ENCODE assay signal across 9 cellular contexts in the genomic region with DNA sequence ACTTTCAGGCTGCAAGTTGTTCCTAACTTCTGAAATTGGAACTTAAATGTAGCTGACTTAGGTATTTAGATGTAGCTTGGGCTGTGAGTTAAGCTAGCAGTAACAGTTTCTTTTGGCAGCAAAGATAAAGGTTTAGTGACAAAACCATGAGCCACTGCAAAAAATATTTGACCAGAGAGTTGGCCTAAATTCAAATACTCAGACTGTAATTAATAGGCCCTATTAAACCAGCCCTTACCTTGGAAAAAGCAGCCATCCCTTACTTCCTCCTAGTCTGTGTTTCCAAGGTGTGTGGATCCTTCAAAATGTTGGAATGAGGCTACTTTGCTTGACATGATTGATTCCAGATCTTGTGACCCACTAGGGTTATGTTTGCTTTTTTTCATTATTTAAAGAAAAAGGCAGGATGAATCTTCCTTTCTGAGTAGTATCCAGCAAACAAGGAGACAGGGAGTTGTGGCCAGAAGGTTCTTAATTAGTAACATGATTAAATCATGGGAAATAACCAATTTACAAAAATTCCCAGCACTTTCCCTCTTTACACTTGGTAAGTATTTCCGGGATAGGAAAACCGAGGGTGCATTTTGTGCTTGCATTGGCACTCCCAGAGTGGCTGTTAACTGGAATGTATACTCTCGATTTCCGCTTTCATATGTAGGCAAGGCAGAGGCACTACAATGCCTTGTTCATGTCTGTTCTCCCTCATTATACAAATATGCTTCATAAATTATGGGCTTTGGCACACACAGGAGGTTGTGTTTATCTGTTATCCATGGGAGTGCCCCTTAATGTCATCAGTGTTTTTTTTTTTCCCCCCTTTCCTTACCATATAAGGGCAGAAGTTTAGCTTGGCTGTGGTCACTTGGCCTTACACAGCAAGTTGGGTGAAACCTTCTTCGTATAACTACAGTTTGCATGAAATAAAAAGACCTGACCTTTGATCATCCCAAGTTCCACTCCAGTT. TPM values are rescaled to one million over a fixed set of nuclear protein-coding genes. Genes with fewer than 3 reads are reported as not detected.
A peak's percentile ranks its signal among the peaks of the same experiment; 100 is the strongest.
DNase-seq lines count a peak whose midpoint lies in the region; ATAC-seq and TF ChIP-seq lines count a peak whose summit lies in the region.
"Had no signal": no experiment of that assay in that cellular context is flagged by ENCODE, and none has a peak within 500 bp of the region (broad histone marks: within the 10 kb centered on the region; RNA-seq: fewer than 3 reads in every experiment).

No MANE protein-coding gene starts in this region.

- H3K27ac ChIP-seq in C4-2B (peak overlapping the region; percentile 85; the same call in 1 of the 2 replicates), mucosa of rectum (ENCODE audit: low read depth in 2 of 2, low read length in 2 of 2) (peak overlapping the region; percentile 96 to 99)

- ATAC-seq in HG03571 (IDR thresholded peaks at IDR 0.05; ENCODE audit: unreplicated experiment) (no peak), GM21381 (IDR thresholded peaks at IDR 0.05; ENCODE audit: unreplicated experiment) (no peak)
- ATAC-seq in stimulated activated memory B cell treated with anti-CD40 and anti-IgM and Interleukin-4, amounts not matched to agents 10 μg/mL and 1 μg/mL and 100 μg/mL, for 72 hours: no peak

- peaks cover 73% of the 10 kb centered on the region for H3K4me1 Mint-ChIP-seq in MCF 10A (ENCODE audit: insufficient read depth, unreplicated experiment)
- peaks cover 31% of the 10 kb centered on the region for H3K4me1 Mint-ChIP-seq in stimulated activated memory B cell treated with anti-CD40 and anti-IgM and Interleukin-4, amounts not matched to agents 10 μg/mL and 1 μg/mL and 100 μg/mL, for 72 hours

- no peak for TF ChIP-seq CTCF in C4-2B (conservative IDR thresholded peaks at IDR 0.05)
- no peak for TF ChIP-seq CTCF in MCF 10A (IDR thresholded peaks at IDR 0.05; ENCODE audit: unreplicated experiment)

- CTCF ChIA-PET in MCF 10A (lab: Yijun Ruan, JAX): interaction anchor here (0.6 to 7.7 kb wide), 3 partner anchors 41 to 268 kb away, joined by 3 to 109 read pairs (median 4); no protein-coding TSS in a partner anchor

- peak overlapping the region; percentile 97 to 99 for H3K9ac ChIP-seq in mucosa of rectum (ENCODE audit: low read depth in 1 of 2, low read length in 2 of 2)

- DNase-seq in NCI-H1417 treated with DMSO at 0.1 percent for 48 hours (lab: John Stamatoyannopoulos, UW) (peak; percentile 28), MCF 10A (ENCODE audit: unreplicated experiment) (no peak)
- DNase-seq in stimulated activated naive CD4-positive, alpha-beta T cell (lab: John Stamatoyannopoulos, UW): no peak
- DNase-seq: activated naive CD4-positive, alpha-beta T cell treated with anti-CD3 and anti-CD28 coated beads for 36 hours had no signal

- peak overlapping the region; percentile 91 to 95 for H3K4me3 ChIP-seq in mucosa of rectum (ENCODE audit: low read length in 2 of 2)

- H3K27me3 Mint-ChIP-seq in MCF 10A (ENCODE audit: insufficient read depth, unreplicated experiment): no peaks in the 10 kb centered on the region
- H3K27me3 Mint-ChIP-seq in stimulated activated memory B cell treated with anti-CD40 and anti-IgM and Interleukin-4, amounts not matched to agents 10 μg/mL and 1 μg/mL and 100 μg/mL, for 72 hours: peaks cover 12% of the 10 kb centered on the region

- H3K4me3 Mint-ChIP-seq in MCF 10A (ENCODE audit: unreplicated experiment): peak overlapping the region; percentile 96
- no peak overlapping the region for H3K4me3 Mint-ChIP-seq in stimulated activated memory B cell treated with anti-CD40 and anti-IgM and Interleukin-4, amounts not matched to agents 10 μg/mL and 1 μg/mL and 100 μg/mL, for 72 hours
- H3K4me3 Mint-ChIP-seq: activated naive CD4-positive, alpha-beta T cell treated with anti-CD3 and anti-CD28 coated beads for 36 hours had no signal

- no peaks in the 10 kb centered on the region for H3K9me3 ChIP-seq in mucosa of rectum (ENCODE audit: control insufficient read depth in 2 of 2, low read length in 2 of 2)

- no peaks in the 10 kb centered on the region for H3K9me3 Mint-ChIP-seq in MCF 10A (ENCODE audit: unreplicated experiment)
- no peaks in the 10 kb centered on the region for H3K9me3 Mint-ChIP-seq in stimulated activated memory B cell treated with anti-CD40 and anti-IgM and Interleukin-4, amounts not matched to agents 10 μg/mL and 1 μg/mL and 100 μg/mL, for 72 hours
- H3K9me3 Mint-ChIP-seq: activated naive CD4-positive, alpha-beta T cell treated with anti-CD3 and anti-CD28 coated beads for 36 hours had no signal

- peak overlapping the region; percentile 76 for H3K27ac Mint-ChIP-seq in MCF 10A (ENCODE audit: low read depth, unreplicated experiment)
- no peak overlapping the region for H3K27ac Mint-ChIP-seq in stimulated activated memory B cell treated with anti-CD40 and anti-IgM and Interleukin-4, amounts not matched to agents 10 μg/mL and 1 μg/mL and 100 μg/mL, for 72 hours
- H3K27ac Mint-ChIP-seq: activated naive CD4-positive, alpha-beta T cell treated with anti-CD3 and anti-CD28 coated beads for 36 hours had no signal

- POLR2A ChIA-PET in MCF 10A (lab: Yijun Ruan, JAX): no interaction called here

- peaks cover 44 to 63% of the 10 kb centered on the region in 2 donors for H3K4me1 ChIP-seq in mucosa of rectum (ENCODE audit: control insufficient read depth in 2 of 2, insufficient read depth in 2 of 2, low read length in 2 of 2)

- BruUV-seq in MCF 10A (replicated peaks; lab: Mats Ljungman, UMichigan): no TSS peak

- H3K36me3 ChIP-seq in mucosa of rectum (ENCODE audit: control insufficient read depth in 2 of 2, insufficient read depth in 2 of 2, low read length in 2 of 2): peaks cover 2 to 3% of the 10 kb centered on the region in 2 donors

- H3K36me3 Mint-ChIP-seq in MCF 10A (ENCODE audit: insufficient read depth, unreplicated experiment): peaks cover 39% of the 10 kb centered on the region
- no peaks in the 10 kb centered on the region for H3K36me3 Mint-ChIP-seq in stimulated activated memory B cell treated with anti-CD40 and anti-IgM and Interleukin-4, amounts not matched to agents 10 μg/mL and 1 μg/mL and 100 μg/mL, for 72 hours

- H3K27me3 ChIP-seq in mucosa of rectum (ENCODE audit: control insufficient read depth in 2 of 2, insufficient read depth in 2 of 2, low read length in 2 of 2): no peaks in the 10 kb centered on the region

- intact Hi-C loops in MCF 10A (cut with micrococcal nuclease): no loop called here

RNA-seq across cellular contexts. Expression of gene TPM1, which starts 8.5 kb away (rescaled TPM):
- 67.8 and 70.4 TPM in 2 replicates for total RNA-seq in MCF 10A (2022)
